17 cellular contexts compared by ENCODE assay signal in the genomic region with DNA sequence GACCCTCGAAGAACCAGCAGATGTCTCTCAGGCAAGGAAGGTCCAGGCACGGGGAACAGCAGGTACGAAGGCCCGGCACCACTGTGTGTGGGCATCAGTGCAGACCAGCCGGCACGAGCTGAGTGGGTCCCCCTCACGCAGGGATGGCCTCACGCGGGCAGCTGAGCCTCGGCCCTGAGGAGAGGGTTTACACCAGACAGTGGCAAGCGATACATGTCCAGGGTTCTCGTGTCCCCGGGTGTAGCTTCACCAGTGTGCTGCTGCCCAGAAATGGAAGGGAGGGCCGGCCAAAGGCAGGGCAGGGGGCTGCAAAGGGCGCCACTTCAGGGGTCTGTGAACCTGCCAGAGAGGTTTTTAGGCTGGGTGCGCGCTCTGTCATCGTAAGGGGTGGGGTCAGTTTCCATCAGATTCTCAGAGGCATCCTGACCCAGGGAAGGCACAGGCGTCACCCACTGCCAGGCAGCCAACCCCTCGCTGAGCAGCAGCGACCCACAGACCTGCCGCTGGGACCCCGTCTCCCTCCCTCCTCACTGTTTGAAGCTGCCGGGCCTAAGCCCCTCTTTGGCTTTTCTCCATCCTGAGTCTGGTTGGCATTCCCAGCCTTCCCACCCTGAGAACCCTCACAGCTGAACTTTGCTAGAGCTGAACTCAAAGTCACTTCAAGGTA.
"Had no signal": no experiment of that assay in that cellular context is flagged by ENCODE, and none has a peak within 500 bp of the region (broad histone marks: within the 10 kb centered on the region; RNA-seq: fewer than 3 reads in every experiment).

No MANE protein-coding gene starts in this region.

- H3K27me3 ChIP-seq: colonic mucosa, SJSA1 had no signal

- ATAC-seq: activated CD8-positive, alpha-beta T cell treated with anti-CD3 and anti-CD28 coated beads, Interleukin-2, amount 10 ng/mL, durations not matched to agents 7 days and 5 days; activated naive CD4-positive, alpha-beta T cell treated with anti-CD3 and anti-CD28 coated beads, Interleukin-2, amount 50 U/mL, for 72 hours; right cardiac atrium; stimulated activated naive CD8-positive, alpha-beta T cell treated with anti-CD3 and anti-CD28 coated beads, Interleukin-15, Interleukin-2, amounts not matched to agents 100 U/mL and 50 U/mL, for 24 hours had no signal

- H3K4me3 ChIP-seq: colonic mucosa, heart left ventricle, prostate gland, SJSA1, smooth muscle cell had no signal

- H3K27ac ChIP-seq: colonic mucosa, heart left ventricle, prostate gland, SJSA1, suprapubic skin had no signal

- H3K4me1 ChIP-seq: colonic mucosa, heart left ventricle, prostate gland, SJSA1 had no signal

- H3K9me3 ChIP-seq: colonic mucosa, prostate gland, SJSA1, suprapubic skin had no signal

- DNase-seq: activated CD4-positive, alpha-beta T cell treated with anti-CD3 and anti-CD28 coated beads, Interleukin-2, amount 10 ng/mL, durations not matched to agents 24 days and 14 days; activated CD4-positive, CD25-positive, alpha-beta regulatory T cell; activated CD8-positive, alpha-beta T cell treated with anti-CD3 and anti-CD28 coated beads, Interleukin-2, amount 10 ng/mL, durations not matched to agents 7 days and 5 days; activated T-cell treated with anti-CD3 and anti-CD28 coated beads for 4 hours; caudate nucleus; colonic mucosa; effector CD4-positive, alpha-beta T cell; foreskin melanocyte; natural killer cell; right cardiac atrium; stimulated activated naive CD8-positive, alpha-beta T cell treated with anti-CD3 and anti-CD28 coated beads, Interleukin-15, Interleukin-2, amounts not matched to agents 100 U/mL and 50 U/mL, for 24 hours had no signal

- H3K36me3 ChIP-seq: colonic mucosa, heart left ventricle, prostate gland, SJSA1, suprapubic skin had no signal
